In the genomic region with DNA sequence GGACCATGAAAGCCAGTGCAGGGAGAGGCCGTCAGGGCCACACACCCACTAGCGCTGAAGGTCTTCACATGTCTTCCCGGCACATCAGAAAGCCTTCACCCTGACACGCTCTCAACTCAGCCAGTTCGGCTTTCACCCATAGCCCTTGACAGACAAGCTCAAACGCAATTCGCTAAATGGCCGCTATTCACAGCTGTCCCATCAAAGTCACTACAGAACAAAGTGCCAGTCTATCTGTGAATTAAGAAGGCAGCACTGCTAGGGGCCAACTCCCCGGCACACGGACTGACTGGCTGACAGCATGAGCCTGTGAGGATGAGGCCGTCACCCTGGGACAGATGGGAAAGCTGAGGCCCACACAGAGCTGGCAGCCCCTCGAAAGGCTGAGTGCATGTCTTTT, we compare ENCODE assay signal across 1 cellular context.
TF ChIP-seq lines count a peak whose summit lies in the region.

No MANE protein-coding gene starts in this region.

TF ChIP-seq in H1, 55 proteins besides CTCF, POLR2A, EP300 and RAD21:
- TF ChIP-seq TCF12 (IDR thresholded peaks at IDR 0.05; ENCODE audit: low read depth, low read length) (no peak), RXRA (IDR thresholded peaks at IDR 0.05; ENCODE audit: insufficient read depth, low read depth, low read length) (no peak)
TF ChIP-seq in H1: peak in this region for 0.
